11 cellular contexts compared by ENCODE assay signal in genomic region chr5:167049771-167050567, GRCh38.
DNase-seq lines count a peak whose midpoint lies in the region; ATAC-seq and TF ChIP-seq lines count a peak whose summit lies in the region.
"Had no signal": no experiment of that assay in that cellular context is flagged by ENCODE, and none has a peak within 500 bp of the region (broad histone marks: within the 10 kb centered on the region; RNA-seq: fewer than 3 reads in every experiment).

No MANE protein-coding gene starts in this region.

- H3K36me3 ChIP-seq in GM23338 (ENCODE audit: insufficient read depth) (no peaks in the 10 kb centered on the region), Peyer's patch (no peaks in the 10 kb centered on the region)

- ATAC-seq in GM23338 (peak; percentile 79), WTC11 (peak; percentile 82), HG02798 (IDR thresholded peaks at IDR 0.05; ENCODE audit: poor library complexity, unreplicated experiment) (no peak)

- H3K9me3 ChIP-seq in Peyer's patch, result no peaks in the 10 kb centered on the region

- TF ChIP-seq POLR2A in Peyer's patch (IDR thresholded peaks at IDR 0.05), result no peak

- CTCF ChIA-PET in WTC11 (lab: Charles Lee), result interaction anchor here (0.5 to 2.9 kb wide), 23 partner anchors 9 to 997 kb away, joined by 3 to 29 read pairs (median 4); partner anchors contain the start of gene TENM2
- CTCF ChIA-PET in activated CD4-positive, alpha-beta memory T cell treated with anti-CD3 and anti-CD28 coated beads, Interleukin-2, amount 10 ng/mL, durations not matched to agents 7 days and 5 days (lab: Charles Lee), result no interaction called here

- no peaks in the 10 kb centered on the region for H4K20me1 ChIP-seq in GM23338 (replicated peaks; ENCODE audit: insufficient read depth)

- H3K9me2 ChIP-seq in GM23338 (ENCODE audit: insufficient read depth), result no peaks in the 10 kb centered on the region

- no peak overlapping the region for H3K27ac Mint-ChIP-seq in GM23338
- H3K27ac Mint-ChIP-seq in WTC11, result 0 out of 2 replicates have a peak overlapping the region, but pooled peaks have one; percentile 1
- H3K27ac Mint-ChIP-seq in activated CD4-positive, alpha-beta memory T cell treated with anti-CD3 and anti-CD28 coated beads, Interleukin-2, amount 10 ng/mL, durations not matched to agents 7 days and 5 days, result no peak overlapping the region
- H3K27ac Mint-ChIP-seq: CD4-positive, CD25-positive, alpha-beta regulatory T cell had no signal

- no peaks in the 10 kb centered on the region for H3K27me3 ChIP-seq in GM23338 (ENCODE audit: insufficient read depth)
- no peaks in the 10 kb centered on the region for H3K27me3 ChIP-seq in Peyer's patch

- no peaks in the 10 kb centered on the region for H3F3A ChIP-seq in GM23338 (replicated peaks; ENCODE audit: low read depth)

- DNase-seq in GM23338 (ENCODE audit: low spot score) (peak; percentile 34), WTC11 (ENCODE audit: low spot score) (peak; percentile 22), fibroblast of mammary gland (ENCODE audit: low read depth) (peak; percentile 52), Peyer's patch (no peak), ecto neural progenitor cell (ENCODE audit: low spot score) (no peak)
- no peak for DNase-seq in activated CD4-positive, alpha-beta memory T cell treated with anti-CD3 and anti-CD28 coated beads, Interleukin-2, amount 10 ng/mL, durations not matched to agents 7 days and 5 days
- DNase-seq: DMS 273 treated with DMSO at 0.1 percent for 48 hours, NCI-H2171, NCI-H524 treated with DMSO at 0.1 percent for 48 hours had no signal

- H3K4me3 ChIP-seq in GM23338, result no peak overlapping the region
- no peak overlapping the region for H3K4me3 ChIP-seq in fibroblast of mammary gland (ENCODE audit: control insufficient read depth, low read depth, low read length)
- H3K4me3 ChIP-seq in Peyer's patch, result no peak overlapping the region

- H3K4me1 ChIP-seq in GM23338 (ENCODE audit: insufficient read depth) (no peaks in the 10 kb centered on the region), Peyer's patch (no peaks in the 10 kb centered on the region)

- TF ChIP-seq CTCF in GM23338 (conservative IDR thresholded peaks at IDR 0.05; ENCODE audit: low read depth in 2 of 2), result no peak
- no peak for TF ChIP-seq CTCF in WTC11 (IDR thresholded peaks at IDR 0.05)
- no peak for TF ChIP-seq CTCF in fibroblast of mammary gland (conservative IDR thresholded peaks at IDR 0.05; ENCODE audit: control insufficient read depth, insufficient read depth, low read depth, low read length)
- TF ChIP-seq CTCF in Peyer's patch (IDR thresholded peaks at IDR 0.05), result no peak

- POLR2A ChIA-PET in WTC11 (lab: Charles Lee), result interaction anchor here (0.7 kb wide), 1 partner anchor 523 kb away, joined by 3 read pairs; no protein-coding TSS in a partner anchor
- POLR2A ChIA-PET in activated CD4-positive, alpha-beta memory T cell treated with anti-CD3 and anti-CD28 coated beads, Interleukin-2, amount 10 ng/mL, durations not matched to agents 7 days and 5 days (lab: Charles Lee), result no interaction called here

- H3K79me2 ChIP-seq in GM23338 (replicated peaks; ENCODE audit: insufficient read depth), result no peaks in the 10 kb centered on the region

- H3K27ac ChIP-seq in GM23338 (ENCODE audit: low read depth) (no peak overlapping the region), Peyer's patch (no peak overlapping the region)

- H2AFZ ChIP-seq in GM23338, result no peak overlapping the region

- H3K9me3 Mint-ChIP-seq in GM23338, result peaks cover 2% of the 10 kb centered on the region; the same call in 1 of the 3 replicates
- peaks cover 10% of the 10 kb centered on the region for H3K9me3 Mint-ChIP-seq in WTC11
- peaks cover 2% of the 10 kb centered on the region for H3K9me3 Mint-ChIP-seq in activated CD4-positive, alpha-beta memory T cell treated with anti-CD3 and anti-CD28 coated beads, Interleukin-2, amount 10 ng/mL, durations not matched to agents 7 days and 5 days

- peaks cover 5% of the 10 kb centered on the region; the same call in 2 of the 3 replicates for H3K4me1 Mint-ChIP-seq in GM23338
- peaks cover 10% of the 10 kb centered on the region for H3K4me1 Mint-ChIP-seq in WTC11
- no peaks in the 10 kb centered on the region for H3K4me1 Mint-ChIP-seq in activated CD4-positive, alpha-beta memory T cell treated with anti-CD3 and anti-CD28 coated beads, Interleukin-2, amount 10 ng/mL, durations not matched to agents 7 days and 5 days
- H3K4me1 Mint-ChIP-seq: CD4-positive, CD25-positive, alpha-beta regulatory T cell had no signal

- H3K27me3 Mint-ChIP-seq in GM23338 (ENCODE audit: insufficient read depth, low read depth, poor library complexity), result no peaks in the 10 kb centered on the region
- no peaks in the 10 kb centered on the region for H3K27me3 Mint-ChIP-seq in WTC11 (ENCODE audit: low read depth)
- H3K27me3 Mint-ChIP-seq in activated CD4-positive, alpha-beta memory T cell treated with anti-CD3 and anti-CD28 coated beads, Interleukin-2, amount 10 ng/mL, durations not matched to agents 7 days and 5 days, result no peaks in the 10 kb centered on the region
- H3K27me3 Mint-ChIP-seq: CD4-positive, CD25-positive, alpha-beta regulatory T cell had no signal

- no peak overlapping the region for H3K4me3 Mint-ChIP-seq in GM23338
- H3K4me3 Mint-ChIP-seq in WTC11, result no peak overlapping the region
- H3K4me3 Mint-ChIP-seq in activated CD4-positive, alpha-beta memory T cell treated with anti-CD3 and anti-CD28 coated beads, Interleukin-2, amount 10 ng/mL, durations not matched to agents 7 days and 5 days, result no peak overlapping the region

- H3K4me2 ChIP-seq in GM23338, result no peak overlapping the region

- H3K36me3 Mint-ChIP-seq in GM23338 (ENCODE audit: low read depth) (no peaks in the 10 kb centered on the region), WTC11 (0 out of 2 replicates have a peak, but pooled peaks cover 3% of the 10 kb centered on the region)
- no peaks in the 10 kb centered on the region for H3K36me3 Mint-ChIP-seq in activated CD4-positive, alpha-beta memory T cell treated with anti-CD3 and anti-CD28 coated beads, Interleukin-2, amount 10 ng/mL, durations not matched to agents 7 days and 5 days (ENCODE audit: low read depth)
- H3K36me3 Mint-ChIP-seq: CD4-positive, CD25-positive, alpha-beta regulatory T cell had no signal

TF ChIP-seq in GM23338, 12 proteins besides CTCF, POLR2A, EP300 and RAD21 (continues in another document):
- no peak for TF ChIP-seq EZH2phosphoT487 (IDR thresholded peaks at IDR 0.05; ENCODE audit: unreplicated experiment)
- TF ChIP-seq EZH2 (IDR thresholded peaks at IDR 0.05; ENCODE audit: low read depth, unreplicated experiment), result no peak
- TF ChIP-seq ZNF114 (CRISPR knock-in tag; IDR thresholded peaks at IDR 0.05), result no peak
- no peak for TF ChIP-seq ZNF331 (CRISPR knock-in tag; IDR thresholded peaks at IDR 0.05; ENCODE audit: low read depth)

TF ChIP-seq in WTC11, 78 proteins besides CTCF, POLR2A, EP300 and RAD21:
- TF ChIP-seq ZNF263 (CRISPR knock-in tag; IDR thresholded peaks at IDR 0.05; ENCODE audit: low read depth) (no peak), SMAD3 (CRISPR knock-in tag; IDR thresholded peaks at IDR 0.05; ENCODE audit: borderline replicate concordance) (no peak), E2F5 (CRISPR knock-in tag; IDR thresholded peaks at IDR 0.05) (no peak), ATF1 (CRISPR knock-in tag; IDR thresholded peaks at IDR 0.05) (no peak), SMAD4 (CRISPR knock-in tag; IDR thresholded peaks at IDR 0.05) (no peak)
- TF ChIP-seq, protein P1, sequence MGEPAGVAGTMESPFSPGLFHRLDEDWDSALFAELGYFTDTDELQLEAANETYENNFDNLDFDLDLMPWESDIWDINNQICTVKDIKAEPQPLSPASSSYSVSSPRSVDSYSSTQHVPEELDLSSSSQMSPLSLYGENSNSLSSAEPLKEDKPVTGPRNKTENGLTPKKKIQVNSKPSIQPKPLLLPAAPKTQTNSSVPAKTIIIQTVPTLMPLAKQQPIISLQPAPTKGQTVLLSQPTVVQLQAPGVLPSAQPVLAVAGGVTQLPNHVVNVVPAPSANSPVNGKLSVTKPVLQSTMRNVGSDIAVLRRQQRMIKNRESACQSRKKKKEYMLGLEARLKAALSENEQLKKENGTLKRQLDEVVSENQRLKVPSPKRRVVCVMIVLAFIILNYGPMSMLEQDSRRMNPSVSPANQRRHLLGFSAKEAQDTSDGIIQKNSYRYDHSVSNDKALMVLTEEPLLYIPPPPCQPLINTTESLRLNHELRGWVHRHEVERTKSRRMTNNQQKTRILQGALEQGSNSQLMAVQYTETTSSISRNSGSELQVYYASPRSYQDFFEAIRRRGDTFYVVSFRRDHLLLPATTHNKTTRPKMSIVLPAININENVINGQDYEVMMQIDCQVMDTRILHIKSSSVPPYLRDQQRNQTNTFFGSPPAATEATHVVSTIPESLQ (CRISPR knock-in tag; IDR thresholded peaks at IDR 0.05), result no peak

Comparison
In these comparisons a context has a peak if more than half of its experiments do, and no peak if none do; other contexts are left out.
1. DNase-seq: peak in GM23338 (single experiment), WTC11 (single experiment) and fibroblast of mammary gland (single experiment); none in Peyer's patch (0 of 3), activated CD4-positive, alpha-beta memory T cell treated with anti-CD3 and anti-CD28 coated beads, Interleukin-2, amount 10 ng/mL, durations not matched to agents 7 days and 5 days (single experiment) and ecto neural progenitor cell (single experiment).